Comparison of ENCODE assay signal across 15 cellular contexts in genomic region chr3:101674518-101674917, GRCh38. TPM values are rescaled to one million over a fixed set of nuclear protein-coding genes. Genes with fewer than 3 reads are reported as not detected.
DNase-seq lines count a peak whose midpoint lies in the region; ATAC-seq, FAIRE-seq and TF ChIP-seq lines count a peak whose summit lies in the region.
"Had no signal": no experiment of that assay in that cellular context is flagged by ENCODE, and none has a peak within 500 bp of the region (broad histone marks: within the 10 kb centered on the region; RNA-seq: fewer than 3 reads in every experiment).

No MANE protein-coding gene starts in this region.

- no peak for ATAC-seq in stimulated activated naive CD8-positive, alpha-beta T cell treated with anti-CD3 and anti-CD28 coated beads, Interleukin-15, Interleukin-2, amounts not matched to agents 100 U/mL and 50 U/mL, for 24 hours
- ATAC-seq in WTC11 (no peak), lower lobe of right lung (no peak)
- ATAC-seq: left ventricle myocardium superior had no signal

- in situ Hi-C loops in HAP-1 (cut with MboI; ENCODE audit: low sequenced_read_pairs): no loop called here

- peaks cover 8% of the 10 kb centered on the region; the same call in 1 of the 2 replicates for H3K4me1 ChIP-seq in iPS-20b (ENCODE audit: insufficient read depth, low read length)
- H3K4me1 ChIP-seq in HAP-1: peaks cover 18% of the 10 kb centered on the region
- H3K4me1 ChIP-seq in lower lobe of right lung: peaks cover 44% of the 10 kb centered on the region
- H3K4me1 ChIP-seq: BE2C had no signal

- CTCF ChIA-PET in WTC11 (lab: Charles Lee): interaction anchor here (4.2 kb wide), 1 partner anchor 11 kb away, joined by 23 read pairs; the partner anchor contains the start of gene RPL24

- intact Hi-C loops in lower lobe of right lung (cut with DNase I): no loop called here

- H3K4me3 Mint-ChIP-seq in stimulated activated naive CD8-positive, alpha-beta T cell treated with anti-CD3 and anti-CD28 coated beads, Interleukin-15, Interleukin-2, amounts not matched to agents 100 ng/mL and 50 ng/mL, for 24 hours: peak overlapping the region; percentile 85
- H3K4me3 Mint-ChIP-seq in WTC11: peak overlapping the region; percentile 95

- H3K36me3 Mint-ChIP-seq in stimulated activated naive CD8-positive, alpha-beta T cell treated with anti-CD3 and anti-CD28 coated beads, Interleukin-15, Interleukin-2, amounts not matched to agents 100 ng/mL and 50 ng/mL, for 24 hours (ENCODE audit: low read depth): peaks cover 47% of the 10 kb centered on the region
- H3K36me3 Mint-ChIP-seq in WTC11: peaks cover 17% of the 10 kb centered on the region

- peak overlapping the region; percentile 58 for H3K27ac Mint-ChIP-seq in stimulated activated naive CD8-positive, alpha-beta T cell treated with anti-CD3 and anti-CD28 coated beads, Interleukin-15, Interleukin-2, amounts not matched to agents 100 ng/mL and 50 ng/mL, for 24 hours
- H3K27ac Mint-ChIP-seq in WTC11: no peak overlapping the region

- no peak overlapping the region for H3K9ac ChIP-seq in iPS-20b (ENCODE audit: low read depth, low read length)

- DNase-seq in stimulated activated naive CD8-positive, alpha-beta T cell treated with anti-CD3 and anti-CD28 coated beads, Interleukin-15, Interleukin-2, amounts not matched to agents 100 U/mL and 50 U/mL, for 24 hours: no peak
- no peak for DNase-seq in WTC11 (ENCODE audit: low spot score)
- no peak for DNase-seq in urothelium cell line (ENCODE audit: low spot score)
- DNase-seq in UCSD-AML1 (lab: John Stamatoyannopoulos, UW; ENCODE audit: unreplicated experiment): no peak
- DNase-seq in HAP-1 (ENCODE audit: low spot score in 2 of 2): no peak
- no peak for DNase-seq in lower lobe of right lung
- DNase-seq: activated gamma-delta T cell, BE2C, KBM-7, left ventricle myocardium superior had no signal

- POLR2A ChIA-PET in WTC11 (lab: Charles Lee): interaction anchor here (0.7 kb wide), 1 partner anchor 85 kb away, joined by 3 read pairs; no protein-coding TSS in a partner anchor

- H3K27me3 ChIP-seq in iPS-20b (ENCODE audit: insufficient read depth, low read length): no peaks in the 10 kb centered on the region
- no peaks in the 10 kb centered on the region for H3K27me3 ChIP-seq in HAP-1 (ENCODE audit: low read depth)
- H3K27me3 ChIP-seq in lower lobe of right lung (ENCODE audit: low read depth): no peaks in the 10 kb centered on the region
- H3K27me3 ChIP-seq: BE2C had no signal

- H3K36me3 ChIP-seq in iPS-20b (ENCODE audit: insufficient read depth, low read depth, low read length): peaks cover 20% of the 10 kb centered on the region
- peaks cover 7% of the 10 kb centered on the region; the same call in 1 of the 2 replicates for H3K36me3 ChIP-seq in HAP-1 (replicated peaks)
- H3K36me3 ChIP-seq in lower lobe of right lung: peaks cover 30% of the 10 kb centered on the region

- FAIRE-seq in urothelium cell line (lab: Jason Lieb, UNC): no peak
- FAIRE-seq: colon, frontal cortex, TTC549 had no signal

- H3K4me3 ChIP-seq in iPS-20b (ENCODE audit: low read length) (peak overlapping the region; percentile 78; the same call in 1 of the 2 replicates), HAP-1 (no peak overlapping the region), lower lobe of right lung (no peak overlapping the region)

- H3K27ac ChIP-seq in iPS-20b (ENCODE audit: low read length) (no peak overlapping the region), lower lobe of right lung (no peak overlapping the region)

- peaks cover 52% of the 10 kb centered on the region for H3K4me1 Mint-ChIP-seq in stimulated activated naive CD8-positive, alpha-beta T cell treated with anti-CD3 and anti-CD28 coated beads, Interleukin-15, Interleukin-2, amounts not matched to agents 100 ng/mL and 50 ng/mL, for 24 hours (ENCODE audit: low read depth)
- peaks cover 28% of the 10 kb centered on the region for H3K4me1 Mint-ChIP-seq in WTC11

- H3K9me3 Mint-ChIP-seq in stimulated activated naive CD8-positive, alpha-beta T cell treated with anti-CD3 and anti-CD28 coated beads, Interleukin-15, Interleukin-2, amounts not matched to agents 100 ng/mL and 50 ng/mL, for 24 hours: no peaks in the 10 kb centered on the region
- H3K9me3 Mint-ChIP-seq in WTC11: no peaks in the 10 kb centered on the region

- no peaks in the 10 kb centered on the region for H3K9me3 ChIP-seq in iPS-20b (ENCODE audit: insufficient read depth, low read depth, low read length)
- H3K9me3 ChIP-seq in HAP-1: no peaks in the 10 kb centered on the region
- no peaks in the 10 kb centered on the region for H3K9me3 ChIP-seq in lower lobe of right lung
- H3K9me3 ChIP-seq: BE2C had no signal

- H3K27me3 Mint-ChIP-seq in stimulated activated naive CD8-positive, alpha-beta T cell treated with anti-CD3 and anti-CD28 coated beads, Interleukin-15, Interleukin-2, amounts not matched to agents 100 ng/mL and 50 ng/mL, for 24 hours: no peaks in the 10 kb centered on the region
- H3K27me3 Mint-ChIP-seq in WTC11 (ENCODE audit: low read depth): no peaks in the 10 kb centered on the region

- TF ChIP-seq CTCF in WTC11 (IDR thresholded peaks at IDR 0.05): no peak
- no peak for TF ChIP-seq CTCF in lower lobe of right lung (IDR thresholded peaks at IDR 0.05)

TF ChIP-seq in WTC11, 78 proteins besides CTCF, POLR2A, EP300 and RAD21 (continues in another document):
- TF ChIP-seq MXD4 (CRISPR knock-in tag; IDR thresholded peaks at IDR 0.05; ENCODE audit: borderline replicate concordance): no peak
- no peak for TF ChIP-seq ZNF532 (CRISPR knock-in tag; IDR thresholded peaks at IDR 0.05; ENCODE audit: borderline replicate concordance)
- TF ChIP-seq ZNF512 (CRISPR knock-in tag; IDR thresholded peaks at IDR 0.05; ENCODE audit: borderline replicate concordance): no peak
- TF ChIP-seq NR2C2 (CRISPR knock-in tag; IDR thresholded peaks at IDR 0.05): no peak
- no peak for TF ChIP-seq ATF1 (CRISPR knock-in tag; IDR thresholded peaks at IDR 0.05)
- TF ChIP-seq ATF3 (CRISPR knock-in tag; conservative IDR thresholded peaks at IDR 0.05): no peak
- no peak for TF ChIP-seq ZBTB21 (CRISPR knock-in tag; IDR thresholded peaks at IDR 0.05; ENCODE audit: borderline replicate concordance)
- TF ChIP-seq ZNF138 (CRISPR knock-in tag; conservative IDR thresholded peaks at IDR 0.05): no peak
- no peak for TF ChIP-seq RORB (CRISPR knock-in tag; IDR thresholded peaks at IDR 0.05)
- no peak for TF ChIP-seq CDX4 (CRISPR knock-in tag; IDR thresholded peaks at IDR 0.05; ENCODE audit: borderline replicate concordance)

RNA-seq across cellular contexts. Expression of gene ZBTB11, which starts 2.4 kb away (rescaled TPM):
- 12.6 to 13.5 TPM (median 12.7 TPM) in 3 replicates for total RNA-seq in WTC11 (2021)
- 23.5 TPM for total RNA-seq in lower lobe of right lung

RNA-seq across cellular contexts. Expression of gene RPL24, which starts 12.0 kb away (rescaled TPM):
- total RNA-seq in WTC11 (2021) (1,801 to 1,893 TPM (median 1,886 TPM) in 3 replicates), lower lobe of right lung (793 TPM)

RNA-seq across cellular contexts. Expression of gene CEP97, which starts 49.9 kb away (rescaled TPM):
- total RNA-seq in WTC11 (2021) (10.0 to 12.3 TPM (median 12.0 TPM) in 3 replicates), lower lobe of right lung (8.0 TPM)
